Comparison of ENCODE assay signal across 9 cellular contexts in genomic region chr19:55451522-55452380, GRCh38. TPM values are rescaled to one million over a fixed set of nuclear protein-coding genes. Genes with fewer than 3 reads are reported as not detected.
DNase-seq lines count a peak whose midpoint lies in the region; ATAC-seq and TF ChIP-seq lines count a peak whose summit lies in the region.
"Had no signal": no experiment of that assay in that cellular context is flagged by ENCODE, and none has a peak within 500 bp of the region (broad histone marks: within the 10 kb centered on the region; RNA-seq: fewer than 3 reads in every experiment).

No MANE protein-coding gene starts in this region.

- ATAC-seq in activated T-cell treated with anti-CD3 and anti-CD28 coated beads, Interleukin-2, amount 50 U/mL, for 72 hours (replicated peaks in 1 of 2): peak; percentile 22 to 33

- H3K9me3 ChIP-seq in left ventricle myocardium inferior (replicated peaks): no peaks in the 10 kb centered on the region

- H3K36me3 ChIP-seq in left ventricle myocardium inferior: no peaks in the 10 kb centered on the region

- peaks cover 44% of the 10 kb centered on the region for H3K27me3 ChIP-seq in left ventricle myocardium inferior (ENCODE audit: low read depth)

- DNase-seq in left ventricle myocardium inferior (no peak), cardiac septum (ENCODE audit: low spot score) (no peak), islet precursor cell (peak; percentile 51), type B pancreatic cell (ENCODE audit: extremely low spot score, unreplicated experiment) (no peak), HuH-7.5 (ENCODE audit: low spot score) (no peak), foreskin fibroblast (no peak), posterior vena cava (ENCODE audit: low spot score) (no peak)
- no peak for DNase-seq in activated T-cell treated with anti-CD3 and anti-CD28 coated beads, Interleukin-2, amount 50 U/mL, for 72 hours

- TF ChIP-seq CTCF in left ventricle myocardium inferior (IDR thresholded peaks at IDR 0.05; ENCODE audit: borderline replicate concordance): no peak
- no peak for TF ChIP-seq CTCF in type B pancreatic cell (conservative IDR thresholded peaks at IDR 0.05)
- TF ChIP-seq CTCF in foreskin fibroblast (IDR thresholded peaks at IDR 0.05; ENCODE audit: low read depth, low read length): no peak

- no peaks in the 10 kb centered on the region for H3K9me3 Mint-ChIP-seq in activated T-cell treated with anti-CD3 and anti-CD28 coated beads, Interleukin-2, amount 50 U/mL, for 72 hours
- H3K9me3 Mint-ChIP-seq in type B pancreatic cell: no peaks in the 10 kb centered on the region

- H3K4me3 Mint-ChIP-seq in activated T-cell treated with anti-CD3 and anti-CD28 coated beads, Interleukin-2, amount 50 U/mL, for 72 hours: peak overlapping the region; percentile 80 to 81
- H3K4me3 Mint-ChIP-seq in type B pancreatic cell: peak overlapping the region; percentile 77

- H3K4me1 ChIP-seq in left ventricle myocardium inferior: peaks cover 13% of the 10 kb centered on the region

- no peak overlapping the region for H3K27ac Mint-ChIP-seq in activated T-cell treated with anti-CD3 and anti-CD28 coated beads, Interleukin-2, amount 50 U/mL, for 72 hours
- no peak overlapping the region for H3K27ac Mint-ChIP-seq in type B pancreatic cell

- peaks cover 20% of the 10 kb centered on the region for H3K27me3 Mint-ChIP-seq in activated T-cell treated with anti-CD3 and anti-CD28 coated beads, Interleukin-2, amount 50 U/mL, for 72 hours (ENCODE audit: low read depth)
- peaks cover 29% of the 10 kb centered on the region for H3K27me3 Mint-ChIP-seq in type B pancreatic cell

- H3K27ac ChIP-seq in left ventricle myocardium inferior (replicated peaks): no peak overlapping the region
- H3K27ac ChIP-seq: VCaP had no signal

- peaks cover 4 to 7% of the 10 kb centered on the region in 2 donors for H3K36me3 Mint-ChIP-seq in activated T-cell treated with anti-CD3 and anti-CD28 coated beads, Interleukin-2, amount 50 U/mL, for 72 hours (ENCODE audit: insufficient read depth in 2 of 2)
- H3K36me3 Mint-ChIP-seq in type B pancreatic cell: peaks cover 8% of the 10 kb centered on the region

- intact Hi-C loops in left ventricle myocardium inferior (cut with micrococcal nuclease) (no loop called here), cardiac septum (cut with DNase I) (no loop called here), posterior vena cava (cut with DNase I) (no loop called here)

- H3K4me3 ChIP-seq in left ventricle myocardium inferior (peak overlapping the region; percentile 37), foreskin fibroblast (ENCODE audit: low read depth in 1 of 2, low read length in 2 of 2) (no peak overlapping the region)

- H3K4me1 Mint-ChIP-seq in activated T-cell treated with anti-CD3 and anti-CD28 coated beads, Interleukin-2, amount 50 U/mL, for 72 hours (ENCODE audit: low read depth): peaks cover 5% of the 10 kb centered on the region
- peaks cover 12% of the 10 kb centered on the region for H3K4me1 Mint-ChIP-seq in type B pancreatic cell (ENCODE audit: unreplicated experiment)

RNA-seq across cellular contexts. Expression of gene SHISA7, which starts 8.7 kb away (rescaled TPM):
- total RNA-seq in left ventricle myocardium inferior (not detected), cardiac septum (not detected), type B pancreatic cell (ENCODE audit: low replicate concordance) (0.05 and 0.22 TPM in 2 replicates), posterior vena cava (not detected)
- total RNA-seq in activated T-cell treated with anti-CD3 and anti-CD28 coated beads, Interleukin-2, amount 50 U/mL, for 72 hours: under 1 TPM in 1 of 2 donors, not detected in 1; 0.17 TPM

RNA-seq across cellular contexts. Expression of gene ISOC2, which starts 9.7 kb away (rescaled TPM):
- total RNA-seq in left ventricle myocardium inferior (52.6 TPM), cardiac septum (50.8 TPM), type B pancreatic cell (ENCODE audit: low replicate concordance) (44.2 and 47.5 TPM in 2 replicates), posterior vena cava (10 to 100 TPM; 23.1 to 25.1 TPM)
- total RNA-seq in activated T-cell treated with anti-CD3 and anti-CD28 coated beads, Interleukin-2, amount 50 U/mL, for 72 hours: 10 to 100 TPM; 19.5 to 20.3 TPM

RNA-seq across cellular contexts. Expression of gene C19orf85, which starts 12.8 kb away (rescaled TPM):
- total RNA-seq in left ventricle myocardium inferior: not detected
- not detected for total RNA-seq in cardiac septum
- not detected for total RNA-seq in activated T-cell treated with anti-CD3 and anti-CD28 coated beads, Interleukin-2, amount 50 U/mL, for 72 hours
- total RNA-seq in type B pancreatic cell (ENCODE audit: low replicate concordance): not detected in 2 replicates
- not detected for total RNA-seq in posterior vena cava

RNA-seq across cellular contexts. Expression of gene ZNF628, which starts 24.7 kb away (rescaled TPM):
- total RNA-seq in left ventricle myocardium inferior: 5.4 TPM
- total RNA-seq in cardiac septum: 3.4 TPM
- 1 to 10 TPM; 7.9 to 9.0 TPM for total RNA-seq in activated T-cell treated with anti-CD3 and anti-CD28 coated beads, Interleukin-2, amount 50 U/mL, for 72 hours
- 10.3 and 13.2 TPM in 2 replicates for total RNA-seq in type B pancreatic cell (ENCODE audit: low replicate concordance)
- 1 to 10 TPM; 5.7 to 7.9 TPM for total RNA-seq in posterior vena cava

RNA-seq across cellular contexts. Expression of gene NAT14, which starts 33.2 kb away (rescaled TPM):
- total RNA-seq in left ventricle myocardium inferior (5.2 TPM), cardiac septum (6.0 TPM), type B pancreatic cell (ENCODE audit: low replicate concordance) (46.5 and 64.3 TPM in 2 replicates), posterior vena cava (10 to 100 TPM; 15.8 to 16.3 TPM)
- 10 to 100 TPM; 19.2 to 20.5 TPM for total RNA-seq in activated T-cell treated with anti-CD3 and anti-CD28 coated beads, Interleukin-2, amount 50 U/mL, for 72 hours
